ENCODE assay signal across 16 cellular contexts in genomic region chr18:21184396-21184996, GRCh38. TPM values are rescaled to one million over a fixed set of nuclear protein-coding genes. Genes with fewer than 3 reads are reported as not detected.
DNase-seq lines count a peak whose midpoint lies in the region; ATAC-seq and TF ChIP-seq lines count a peak whose summit lies in the region.
"Had no signal": no experiment of that assay in that cellular context is flagged by ENCODE, and none has a peak within 500 bp of the region (broad histone marks: within the 10 kb centered on the region; RNA-seq: fewer than 3 reads in every experiment).

No MANE protein-coding gene starts in this region.

- H3K27ac ChIP-seq in MM.1S (ENCODE audit: low read length): no peak overlapping the region
- H3K27ac ChIP-seq in prostate gland: no peak overlapping the region
- H3K27ac ChIP-seq: A549 had no signal

- H3K27me3 Mint-ChIP-seq in WTC11 (ENCODE audit: low read depth): no peaks in the 10 kb centered on the region

- DNase-seq in ELF-1 (ENCODE audit: low read depth, low spot score) (peak; percentile 62), MM.1S (no peak), epithelial cell of esophagus (ENCODE audit: low read depth) (peak; percentile 40), prostate gland (ENCODE audit: low spot score) (peak; percentile 8), NCI-H187 treated with DMSO at 0.1 percent for 48 hours (lab: John Stamatoyannopoulos, UW) (no peak), WTC11 (ENCODE audit: low spot score) (no peak), RKO (ENCODE audit: low spot score) (no peak)
- DNase-seq: BE2C; CD8-positive, alpha-beta T cell; COR-L47; H7; IMR-90 had no signal

- TF ChIP-seq POLR2A in prostate gland (IDR thresholded peaks at IDR 0.05): no peak

- H4K20me1 ChIP-seq in MM.1S (ENCODE audit: insufficient read depth, low read length): no peaks in the 10 kb centered on the region

- no peaks in the 10 kb centered on the region for H3K4me1 ChIP-seq in MM.1S (ENCODE audit: low read length)
- no peaks in the 10 kb centered on the region for H3K4me1 ChIP-seq in prostate gland (replicated peaks)
- H3K4me1 ChIP-seq: A549, BE2C had no signal

- TF ChIP-seq CTCF in MM.1S (IDR thresholded peaks at IDR 0.05; ENCODE audit: low read length): no peak
- no peak for TF ChIP-seq CTCF in epithelial cell of esophagus (IDR thresholded peaks at IDR 0.05; ENCODE audit: insufficient read depth, low read depth, low read length, missing control alignments)
- TF ChIP-seq CTCF in prostate gland (IDR thresholded peaks at IDR 0.05): no peak
- TF ChIP-seq CTCF in WTC11 (IDR thresholded peaks at IDR 0.05): no peak

- 0 out of 2 replicates have a peak overlapping the region, but pooled peaks have one; percentile 26 for H2AFZ ChIP-seq in MM.1S (ENCODE audit: low read length)
- H2AFZ ChIP-seq: GM23338 had no signal

- no peaks in the 10 kb centered on the region for H3K9me3 ChIP-seq in MM.1S (replicated peaks; ENCODE audit: insufficient read depth, low read length)
- no peaks in the 10 kb centered on the region for H3K9me3 ChIP-seq in prostate gland
- H3K9me3 ChIP-seq: A549, BE2C had no signal

- no peak for ATAC-seq in WTC11
- ATAC-seq: A549; CD8-positive, alpha-beta T cell; GM23338 had no signal

- H3K4me3 ChIP-seq in MM.1S (ENCODE audit: low read length): no peak overlapping the region
- H3K4me3 ChIP-seq in epithelial cell of esophagus (ENCODE audit: low read length): no peak overlapping the region
- no peak overlapping the region for H3K4me3 ChIP-seq in prostate gland
- H3K4me3 ChIP-seq: A549, GM12878, GM23338 had no signal

- no peaks in the 10 kb centered on the region for H3K36me3 Mint-ChIP-seq in WTC11
- H3K36me3 Mint-ChIP-seq: CD14-positive monocyte; CD8-positive, alpha-beta T cell had no signal

- no peak overlapping the region for H3K4me3 Mint-ChIP-seq in WTC11
- H3K4me3 Mint-ChIP-seq: CD14-positive monocyte; CD8-positive, alpha-beta T cell; GM23338 had no signal

- H3K27me3 ChIP-seq in MM.1S (replicated peaks; ENCODE audit: insufficient read depth, low read length): no peaks in the 10 kb centered on the region
- H3K27me3 ChIP-seq in prostate gland (replicated peaks; ENCODE audit: insufficient read depth): no peaks in the 10 kb centered on the region
- H3K27me3 ChIP-seq: BE2C had no signal

- no peaks in the 10 kb centered on the region for H3K9me2 ChIP-seq in MM.1S (replicated peaks; ENCODE audit: insufficient read depth, low read length)

- H3K4me1 Mint-ChIP-seq in WTC11: no peaks in the 10 kb centered on the region
- H3K4me1 Mint-ChIP-seq: GM23338 had no signal

- no peaks in the 10 kb centered on the region for H3F3A ChIP-seq in MM.1S (ENCODE audit: insufficient read depth, low read length)

- no peaks in the 10 kb centered on the region for H3K79me2 ChIP-seq in MM.1S (ENCODE audit: low read length)

- POLR2A ChIA-PET in WTC11 (lab: Charles Lee): no interaction called here

- H3K9me3 Mint-ChIP-seq in WTC11: no peaks in the 10 kb centered on the region
- H3K9me3 Mint-ChIP-seq: CD14-positive monocyte; CD8-positive, alpha-beta T cell; GM23338 had no signal

- intact Hi-C loops in prostate gland (cut with DNase I): no loop called here

- 71% methylated on average over 7 of the region's 7 CpGs for WGBS in prostate gland

- H3K36me3 ChIP-seq in MM.1S (replicated peaks; ENCODE audit: insufficient read depth, low read length) (no peaks in the 10 kb centered on the region), prostate gland (no peaks in the 10 kb centered on the region)
- H3K36me3 ChIP-seq: BE2C had no signal

- no peak overlapping the region for H3K27ac Mint-ChIP-seq in WTC11
- H3K27ac Mint-ChIP-seq: CD14-positive monocyte; CD8-positive, alpha-beta T cell; GM23338 had no signal

- CTCF ChIA-PET in WTC11 (lab: Charles Lee): no interaction called here

- H3K9ac ChIP-seq in MM.1S (ENCODE audit: low read length): no peak overlapping the region

- no peak overlapping the region for H3K4me2 ChIP-seq in MM.1S (ENCODE audit: low read depth, low read length)
- H3K4me2 ChIP-seq: A549, GM23338 had no signal

TF ChIP-seq in WTC11, 78 proteins besides CTCF, POLR2A, EP300 and RAD21:
- TF ChIP-seq FOXJ3 (CRISPR knock-in tag; IDR thresholded peaks at IDR 0.05; ENCODE audit: borderline replicate concordance): no peak

RNA-seq across cellular contexts. Expression of gene GREB1L, which starts 57.5 kb away (rescaled TPM):
- total RNA-seq in prostate gland (10 to 100 TPM in 1 of 2 donors, 1 to 10 TPM in 1; 2.0 to 21.6 TPM), WTC11 (2021) (0.02 to 0.26 TPM (median 0.11 TPM) in 3 replicates)
- total RNA-seq: CD8-positive, alpha-beta T cell had no signal

Comparison
In these comparisons a context has a peak if more than half of its experiments do, and no peak if none do; other contexts are left out.
1. DNase-seq: peak in ELF-1 (single experiment), epithelial cell of esophagus (single experiment) and prostate gland (single experiment); none in MM.1S (single experiment), NCI-H187 treated with DMSO at 0.1 percent for 48 hours (single experiment), WTC11 (single experiment) and RKO (single experiment).